In genomic region chr1:185608166-185608565, GRCh38 we compare ENCODE assay signal across 12 cellular contexts.
DNase-seq lines count a peak whose midpoint lies in the region; ATAC-seq and TF ChIP-seq lines count a peak whose summit lies in the region.
"Had no signal": no experiment of that assay in that cellular context is flagged by ENCODE, and none has a peak within 500 bp of the region (broad histone marks: within the 10 kb centered on the region; RNA-seq: fewer than 3 reads in every experiment).

No MANE protein-coding gene starts in this region.

- DNase-seq in NOMO-1 treated with DMSO at 0.1 percent for 48 hours (lab: John Stamatoyannopoulos, UW; ENCODE audit: unreplicated experiment) (peak; percentile 25), NOMO-1 (lab: John Stamatoyannopoulos, UW; ENCODE audit: unreplicated experiment in 2 of 2) (no peak), SHP77 (lab: John Stamatoyannopoulos, UW) (no peak), aorta (no peak), hepatocyte (ENCODE audit: low spot score) (no peak)
- no peak for DNase-seq in naive thymus-derived CD4-positive, alpha-beta T cell
- DNase-seq: esophagus squamous epithelium, kidney, posterior cingulate gyrus had no signal

- H3K36me3 ChIP-seq in naive thymus-derived CD4-positive, alpha-beta T cell (ENCODE audit: control insufficient read depth in 2 of 3, insufficient read depth in 3 of 3, low read length in 3 of 3): no peaks in the 10 kb centered on the region
- H3K36me3 ChIP-seq in aorta (ENCODE audit: control insufficient read depth in 1 of 2, insufficient read depth in 2 of 2, low read length in 1 of 2) (no peaks in the 10 kb centered on the region), hepatocyte (replicated peaks; ENCODE audit: insufficient read depth, low read depth) (no peaks in the 10 kb centered on the region)
- H3K36me3 ChIP-seq: esophagus squamous epithelium had no signal

- H3K9me2 ChIP-seq in hepatocyte (replicated peaks; ENCODE audit: insufficient read depth): no peaks in the 10 kb centered on the region

- no peaks in the 10 kb centered on the region for H3K9me3 ChIP-seq in naive thymus-derived CD4-positive, alpha-beta T cell (ENCODE audit: control insufficient read depth in 2 of 3, low read length in 3 of 3)
- H3K9me3 ChIP-seq in aorta (ENCODE audit: control insufficient read depth, low read length): no peaks in the 10 kb centered on the region
- no peaks in the 10 kb centered on the region for H3K9me3 ChIP-seq in hepatocyte (ENCODE audit: low read depth)
- H3K9me3 ChIP-seq: esophagus squamous epithelium had no signal

- ATAC-seq in HG02678 (IDR thresholded peaks at IDR 0.05; ENCODE audit: unreplicated experiment) (peak; percentile 67), HG03520 (IDR thresholded peaks at IDR 0.05; ENCODE audit: unreplicated experiment) (peak; percentile 73), aorta (ENCODE audit: low FRiP score) (no peak)
- ATAC-seq in naive thymus-derived CD4-positive, alpha-beta T cell: peak; percentile 64

- H3K4me3 Mint-ChIP-seq in naive thymus-derived CD4-positive, alpha-beta T cell: no peak overlapping the region
- H3K4me3 Mint-ChIP-seq: brain had no signal

- 83% methylated on average over 5 of the region's 5 CpGs for WGBS in aorta, 2 donors
- WGBS in hepatocyte (ENCODE audit: low lambda C conversion rate, missing lambda C conversion rate): 93% methylated on average over 5 of the region's 5 CpGs

- H3K4me2 ChIP-seq in hepatocyte: no peak overlapping the region

- H3K4me1 ChIP-seq in naive thymus-derived CD4-positive, alpha-beta T cell (ENCODE audit: control insufficient read depth in 2 of 2, insufficient read depth in 2 of 2, low read length in 2 of 2): no peaks in the 10 kb centered on the region
- no peaks in the 10 kb centered on the region for H3K4me1 ChIP-seq in aorta (ENCODE audit: control insufficient read depth in 1 of 2, insufficient read depth in 2 of 2, low read length in 2 of 2)
- no peaks in the 10 kb centered on the region for H3K4me1 ChIP-seq in hepatocyte (ENCODE audit: insufficient read depth)
- H3K4me1 ChIP-seq: esophagus squamous epithelium had no signal

- intact Hi-C loops in naive thymus-derived CD4-positive, alpha-beta T cell (cut with micrococcal nuclease): no loop called here
- intact Hi-C loops in aorta (cut with DNase I): no loop called here

- no peaks in the 10 kb centered on the region for H3K79me2 ChIP-seq in hepatocyte

- H3K4me3 ChIP-seq in naive thymus-derived CD4-positive, alpha-beta T cell (ENCODE audit: low read length): no peak overlapping the region
- H3K4me3 ChIP-seq in aorta (ENCODE audit: low read length in 2 of 2) (no peak overlapping the region), hepatocyte (no peak overlapping the region)
- H3K4me3 ChIP-seq: esophagus squamous epithelium had no signal

- no peak overlapping the region for H3K27ac Mint-ChIP-seq in naive thymus-derived CD4-positive, alpha-beta T cell
- H3K27ac Mint-ChIP-seq: brain had no signal

- H2AFZ ChIP-seq in hepatocyte: no peak overlapping the region

- CTCF ChIA-PET in naive thymus-derived CD4-positive, alpha-beta T cell (lab: Charles Lee): no interaction called here

- peaks cover 0 to 8% (median 0%) of the 10 kb centered on the region in 5 donors for H3K27me3 Mint-ChIP-seq in naive thymus-derived CD4-positive, alpha-beta T cell

- H3K27ac ChIP-seq in naive thymus-derived CD4-positive, alpha-beta T cell (ENCODE audit: low read depth, low read length): no peak overlapping the region
- H3K27ac ChIP-seq in aorta (ENCODE audit: low read depth in 1 of 2, low read length in 2 of 2) (no peak overlapping the region), hepatocyte (no peak overlapping the region)
- H3K27ac ChIP-seq: esophagus squamous epithelium had no signal

- H3K36me3 Mint-ChIP-seq in naive thymus-derived CD4-positive, alpha-beta T cell: peaks cover 0 to 2% (median 0%) of the 10 kb centered on the region in 5 donors
- H3K36me3 Mint-ChIP-seq: brain had no signal

- no peaks in the 10 kb centered on the region for H3K4me1 Mint-ChIP-seq in naive thymus-derived CD4-positive, alpha-beta T cell
- H3K4me1 Mint-ChIP-seq: brain had no signal

- TF ChIP-seq CTCF in hepatocyte (IDR thresholded peaks at IDR 0.05; ENCODE audit: poor library complexity): no peak

- POLR2A ChIA-PET in naive thymus-derived CD4-positive, alpha-beta T cell (lab: Charles Lee): interaction anchor here (2.3 kb wide), 1 partner anchor 12 kb away, joined by 8 read pairs; no protein-coding TSS in a partner anchor

- H4K20me1 ChIP-seq in hepatocyte (ENCODE audit: insufficient read depth, poor library complexity, severe bottlenecking): no peaks in the 10 kb centered on the region

- no peaks in the 10 kb centered on the region for H3K27me3 ChIP-seq in naive thymus-derived CD4-positive, alpha-beta T cell (ENCODE audit: control insufficient read depth in 2 of 2, insufficient read depth in 2 of 2, low read length in 2 of 2)
- H3K27me3 ChIP-seq in aorta (ENCODE audit: control insufficient read depth in 1 of 2, insufficient read depth in 2 of 2, low read length in 1 of 2) (no peaks in the 10 kb centered on the region), hepatocyte (no peaks in the 10 kb centered on the region)
- H3K27me3 ChIP-seq: esophagus squamous epithelium had no signal

- H3K9me3 Mint-ChIP-seq in naive thymus-derived CD4-positive, alpha-beta T cell: peaks cover 0 to 4% (median 0%) of the 10 kb centered on the region in 11 donors
